2 cellular contexts compared by ENCODE assay signal in the genomic region with DNA sequence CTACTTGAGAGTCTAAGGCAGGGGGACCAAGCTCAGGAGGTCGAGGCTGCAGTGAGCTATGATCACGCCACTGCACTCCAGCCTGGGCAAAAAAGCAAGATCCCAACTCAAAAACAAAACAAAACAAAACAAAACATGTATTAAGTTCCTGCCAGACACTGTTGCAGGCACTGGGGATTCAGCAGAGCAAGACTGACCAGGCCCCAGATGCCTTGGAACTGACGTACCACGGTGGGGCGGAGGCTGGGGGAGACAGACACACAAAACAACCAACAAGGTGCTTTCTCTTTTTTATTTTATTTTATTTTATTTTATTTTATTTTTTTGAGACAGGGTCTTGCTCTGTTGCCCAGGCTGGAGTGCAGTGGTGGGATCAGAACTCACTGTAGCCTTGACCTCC. TPM values are rescaled to one million over a fixed set of nuclear protein-coding genes. Genes with fewer than 3 reads are reported as not detected.
"Had no signal": no experiment of that assay in that cellular context is flagged by ENCODE, and none has a peak within 500 bp of the region (broad histone marks: within the 10 kb centered on the region; RNA-seq: fewer than 3 reads in every experiment).

No MANE protein-coding gene starts in this region.

RNA-seq across cellular contexts. Expression of a gene that starts 33.2 kb away (rescaled TPM):
- total RNA-seq: cardiac muscle cell, progenitor cell of endocrine pancreas had no signal
